18 cellular contexts compared by ENCODE assay signal in the genomic region with DNA sequence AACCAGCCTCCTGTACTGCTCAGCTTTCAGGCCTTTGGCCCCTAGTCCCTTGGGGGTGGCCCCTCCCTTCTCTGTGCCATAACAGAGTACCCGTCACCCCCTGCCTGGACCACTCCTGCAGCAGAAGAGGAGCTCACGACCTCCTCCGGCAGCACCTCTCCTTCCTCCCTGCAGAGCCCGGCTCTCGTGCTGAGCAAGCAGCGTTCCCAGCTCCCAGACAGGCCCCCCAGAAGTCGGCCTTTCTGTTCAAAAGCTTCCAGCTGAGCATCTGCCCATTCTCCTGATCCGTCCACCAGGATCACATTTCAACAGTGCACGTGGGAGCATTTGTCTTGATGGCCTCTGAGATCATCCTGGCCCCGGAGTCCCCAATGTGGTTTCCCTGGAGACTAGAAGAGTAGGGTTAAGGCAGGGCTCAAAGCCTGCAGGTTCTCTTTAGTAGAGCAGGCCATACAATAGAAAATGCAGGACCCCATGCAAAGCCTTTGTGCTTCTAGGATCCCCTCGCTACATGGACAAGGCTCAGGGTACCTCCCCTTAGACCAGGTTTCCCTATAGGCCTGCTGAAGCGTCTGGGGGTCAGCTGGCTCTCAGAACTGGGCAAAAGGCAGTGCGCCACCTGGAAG. TPM values are rescaled to one million over a fixed set of nuclear protein-coding genes. Genes with fewer than 3 reads are reported as not detected.
"Had no signal": no experiment of that assay in that cellular context is flagged by ENCODE, and none has a peak within 500 bp of the region (broad histone marks: within the 10 kb centered on the region; RNA-seq: fewer than 3 reads in every experiment).

No MANE protein-coding gene starts in this region.

- H3K27ac Mint-ChIP-seq: activated CD8-positive, alpha-beta T cell treated with anti-CD3 and anti-CD28 coated beads for 36 hours had no signal

- H3K4me3 Mint-ChIP-seq: activated CD8-positive, alpha-beta T cell treated with anti-CD3 and anti-CD28 coated beads for 36 hours; immature natural killer cell; T-helper 17 cell had no signal

- H3K9me3 ChIP-seq: body of pancreas, pancreas, stomach, testis had no signal

- H3K9me3 Mint-ChIP-seq: activated CD8-positive, alpha-beta T cell treated with anti-CD3 and anti-CD28 coated beads for 36 hours; immature natural killer cell had no signal

- H3K27me3 Mint-ChIP-seq: activated CD8-positive, alpha-beta T cell treated with anti-CD3 and anti-CD28 coated beads for 36 hours; T-helper 17 cell had no signal

- H3K4me3 ChIP-seq: body of pancreas, pancreas, stomach, testis had no signal

- ATAC-seq: activated CD8-positive, alpha-beta T cell treated with anti-CD3 and anti-CD28 coated beads for 36 hours; body of pancreas; foreskin keratinocyte; pancreas; T-helper 17 cell had no signal

- H3K27me3 ChIP-seq: body of pancreas, foreskin keratinocyte, pancreas, stomach, testis had no signal

- H3K27ac ChIP-seq: body of pancreas, foreskin keratinocyte, pancreas, stomach, testis, WERI-Rb-1 had no signal

- DNase-seq: activated CD4-positive, alpha-beta T cell treated with anti-CD3 and anti-CD28 coated beads for 4 hours; activated CD8-positive, alpha-beta memory T cell treated with anti-CD3 and anti-CD28 coated beads, Interleukin-2, amount 50 U/mL, for 4 hours; activated CD8-positive, alpha-beta T cell treated with anti-CD3 and anti-CD28 coated beads for 36 hours; amniotic stem cell; body of pancreas; cortex of kidney; effector memory CD4-positive, alpha-beta T cell; foreskin keratinocyte; immature natural killer cell; mesendoderm; pancreas; stimulated activated CD4-positive, alpha-beta T cell treated with anti-CD3 and anti-CD28 coated beads, Interleukin-1b, Interleukin-23, amount 100 ng/mL, for 48 hours; stomach; T-helper 17 cell; testis; WERI-Rb-1 had no signal

- H3K4me1 ChIP-seq: body of pancreas, foreskin keratinocyte, pancreas, testis had no signal

- H3K4me1 Mint-ChIP-seq: T-helper 17 cell had no signal

RNA-seq across cellular contexts. Expression of a gene that starts 35.6 kb away (rescaled TPM):
- total RNA-seq: foreskin keratinocyte had no signal
- polyA plus RNA-seq: foreskin keratinocyte had no signal

RNA-seq across cellular contexts. Expression of a gene that starts 46.4 kb away (rescaled TPM):
- total RNA-seq: activated CD8-positive, alpha-beta T cell treated with anti-CD3 and anti-CD28 coated beads for 36 hours; body of pancreas; foreskin keratinocyte; lower leg skin; pancreas; stomach; T-helper 17 cell; ureter had no signal
- polyA plus RNA-seq: foreskin keratinocyte, immature natural killer cell, pancreas, stomach had no signal
